ENCODE assay signal across 22 cellular contexts in genomic region chr17:82443465-82444283, GRCh38. TPM values are rescaled to one million over a fixed set of nuclear protein-coding genes. Genes with fewer than 3 reads are reported as not detected.
DNase-seq lines count a peak whose midpoint lies in the region; ATAC-seq, FAIRE-seq and TF ChIP-seq lines count a peak whose summit lies in the region.
"Had no signal": no experiment of that assay in that cellular context is flagged by ENCODE, and none has a peak within 500 bp of the region (broad histone marks: within the 10 kb centered on the region; RNA-seq: fewer than 3 reads in every experiment).

No MANE protein-coding gene starts in this region.

- ATAC-seq in Panc1 = peak; percentile 8; the same call in 1 of the 2 replicates
- ATAC-seq in pancreas = peak; percentile 62 to 78 (median 72)
- ATAC-seq in GM19324 (IDR thresholded peaks at IDR 0.05; ENCODE audit: low FRiP score, unreplicated experiment) = no peak
- ATAC-seq in HG03039 (IDR thresholded peaks at IDR 0.05; ENCODE audit: unreplicated experiment) = no peak
- ATAC-seq: natural killer cell treated with Interleukin-12 subunit alpha and Interleukin-12 subunit beta and Interleukin-15 and Interleukin-18, amount 100 ng/mL, for 72 hours; PC-3 had no signal

- DNase-seq in Panc1 (ENCODE audit: low read depth, low spot score) = no peak
- DNase-seq in H1 (ENCODE audit: low read depth in 1 of 2, low spot score in 2 of 2) = no peak
- DNase-seq in pancreas = peak in 5 of 6 donors; percentile 82 to 94 (median 88)
- no peak for DNase-seq in brain microvascular endothelial cell
- DNase-seq in DMS153 (lab: John Stamatoyannopoulos, UW) = no peak
- DNase-seq: activated CD4-positive, alpha-beta T cell treated with anti-CD3 and anti-CD28 coated beads, Interleukin-2, amount 10 ng/mL, durations not matched to agents 7 days and 5 days; activated CD8-positive, alpha-beta memory T cell treated with anti-CD3 and anti-CD28 coated beads, Interleukin-2, amount 50 U/mL, for 4 hours; activated effector memory CD4-positive, alpha-beta T cell treated with Interleukin-2 at 50 U/mL for 16 hours; DMS 273 treated with DMSO at 0.1 percent for 48 hours; GOT3; KG1; NCI-H187 treated with DMSO at 0.1 percent for 48 hours; NCI-H82; PC-3; SIG-M5; stimulated activated CD4-positive, alpha-beta T cell treated with anti-CD3 and anti-CD28 coated beads, Interleukin-4, amount 100 ng/mL, for 24 hours had no signal

- peaks cover 97% of the 10 kb centered on the region for H3K4me1 ChIP-seq in BLaER1
- H3K4me1 ChIP-seq in Panc1 (ENCODE audit: control insufficient read depth, insufficient read depth, low read length) = peaks cover 11% of the 10 kb centered on the region; the same call in 1 of the 2 replicates
- peaks cover 0 to 18% (median 8%) of the 10 kb centered on the region in 4 experiments; a peak in 6 of 7 replicates for H3K4me1 ChIP-seq in H1 (replicated peaks in 1 of 4; ENCODE audit: control insufficient read depth in 3 of 4, insufficient read depth in 4 of 4, low read length in 3 of 4)
- H3K4me1 ChIP-seq in pancreas = peaks cover 0 to 13% (median 4%) of the 10 kb centered on the region in 3 donors

- H3K4me3 ChIP-seq in BLaER1 = peak overlapping the region; percentile 60; the same call in 1 of the 2 replicates
- H3K4me3 ChIP-seq in Panc1 (ENCODE audit: low read depth in 2 of 2, low read length in 2 of 2) = no peak overlapping the region
- H3K4me3 ChIP-seq in H1 (ENCODE audit: extremely low read depth in 1 of 4, insufficient read depth in 2 of 4, low read depth in 3 of 4, low read length in 4 of 4) = no peak overlapping the region
- no peak overlapping the region for H3K4me3 ChIP-seq in pancreas
- H3K4me3 ChIP-seq in brain microvascular endothelial cell (ENCODE audit: low read depth, low read length) = no peak overlapping the region
- H3K4me3 ChIP-seq: skin epidermis had no signal

- peak in 1 of 2 experiments; percentile 32; a peak in 1 of 3 replicates for TF ChIP-seq POLR2A in H1 (IDR thresholded peaks at IDR 0.05; ENCODE audit: control extremely low read depth in 1 of 2, low read depth in 2 of 2, low read length in 2 of 2)

- H3K27ac ChIP-seq in BLaER1 (peak overlapping the region; percentile 86), Panc1 (ENCODE audit: low read length) (no peak overlapping the region), H1 (ENCODE audit: low read depth, low read length) (no peak overlapping the region), pancreas (no peak overlapping the region), brain microvascular endothelial cell (no peak overlapping the region)

- no peak overlapping the region for H4K91ac ChIP-seq in H1 (replicated peaks; ENCODE audit: insufficient read length, low read length)

- no peaks in the 10 kb centered on the region; a peak in 1 of 4 replicates for H3K79me2 ChIP-seq in H1 (ENCODE audit: control insufficient read depth in 1 of 2, insufficient read depth in 2 of 2, low read length in 2 of 2)

- no peaks in the 10 kb centered on the region; the same call in 1 of the 2 replicates for H3K79me1 ChIP-seq in H1 (ENCODE audit: low read depth, low read length)

- no peak overlapping the region for H2BK120ac ChIP-seq in H1 (replicated peaks; ENCODE audit: low read depth, low read length)

- peak overlapping the region; percentile 98 for H3K4me2 ChIP-seq in BLaER1
- no peak overlapping the region for H3K4me2 ChIP-seq in H1 (ENCODE audit: insufficient read depth in 1 of 2, low read depth in 2 of 2, low read length in 2 of 2)

- intact Hi-C loops in Panc1 (cut with micrococcal nuclease; ENCODE audit: unreplicated experiment) = no loop called here
- intact Hi-C loops in pancreas (cut with DNase I) = no loop called here

- 93% methylated on average over 31 of the region's 40 CpGs; no CpG with 5 or more reads in 1 of the 2 experiments for WGBS in H1 (ENCODE audit: extremely low coverage in 1 of 2, insufficient coverage in 1 of 2, insufficient read length in 1 of 2, insufficient replicate concordance in 2 of 2, low coverage in 1 of 2, low lambda C conversion rate in 2 of 2, missing lambda C conversion rate in 1 of 2), 2 experiments
- WGBS in pancreas, 2 donors = 46 to 60% methylated on average over 26 to 38 of the region's 40 CpGs

- H2BK20ac ChIP-seq in H1 (ENCODE audit: low read length) = no peak overlapping the region

- no peaks in the 10 kb centered on the region for H3K9me3 ChIP-seq in BLaER1
- H3K9me3 ChIP-seq in Panc1 (ENCODE audit: control insufficient read depth, insufficient read depth, low read depth, low read length) = no peaks in the 10 kb centered on the region
- no peaks in the 10 kb centered on the region for H3K9me3 ChIP-seq in H1 (ENCODE audit: insufficient read depth in 2 of 2, low read depth in 1 of 2, low read length in 1 of 2)
- no peaks in the 10 kb centered on the region for H3K9me3 ChIP-seq in pancreas
- H3K9me3 ChIP-seq: breast epithelium had no signal

- TF ChIP-seq CTCF in Panc1 (IDR thresholded peaks at IDR 0.05) = no peak
- TF ChIP-seq CTCF in H1 (IDR thresholded peaks at IDR 0.05; ENCODE audit: control extremely low read depth in 1 of 3, insufficient read depth in 1 of 3, low read depth in 1 of 3, low read length in 3 of 3) = no peak
- no peak for TF ChIP-seq CTCF in pancreas (IDR thresholded peaks at IDR 0.05)
- no peak for TF ChIP-seq CTCF in brain microvascular endothelial cell (IDR thresholded peaks at IDR 0.05; ENCODE audit: low read depth, low read length, missing control alignments)

- H4K20me1 ChIP-seq in BLaER1 (peaks cover 60% of the 10 kb centered on the region), H1 (replicated peaks in 1 of 2; ENCODE audit: control insufficient read depth in 1 of 2, insufficient read depth in 2 of 2, low read length in 2 of 2) (peaks cover 2 to 31% of the 10 kb centered on the region in 2 experiments)

- H3K18ac ChIP-seq in H1 (ENCODE audit: extremely low read depth, low read length) = no peak overlapping the region

- no peak overlapping the region for H2AFZ ChIP-seq in H1 (ENCODE audit: low read length)

- H3K36me3 ChIP-seq in BLaER1 (peaks cover 64% of the 10 kb centered on the region), Panc1 (ENCODE audit: control insufficient read depth, insufficient read depth, low read length) (no peaks in the 10 kb centered on the region), H1 (ENCODE audit: control insufficient read depth in 2 of 4, insufficient read depth in 4 of 4, low read length in 3 of 4) (peaks cover 4 to 17% (median 12%) of the 10 kb centered on the region in 4 experiments; a peak in 4 of 8 replicates), pancreas (peaks cover 0 to 3% (median 2%) of the 10 kb centered on the region in 3 donors), brain microvascular endothelial cell (replicated peaks) (peaks cover 8% of the 10 kb centered on the region)
- H3K36me3 ChIP-seq: breast epithelium had no signal

- in situ Hi-C loops in Panc1 (cut with HindIII; ENCODE audit: low pct_unique_long_range_greater_than_20kb, low sequenced_read_pairs) (no loop called here), brain microvascular endothelial cell (cut with HindIII; ENCODE audit: low pct_ligation_motif_present, low sequenced_read_pairs) (no loop called here)

- no peaks in the 10 kb centered on the region for H3K23me2 ChIP-seq in H1 (ENCODE audit: low read depth, low read length)

- no peak overlapping the region for H2BK12ac ChIP-seq in H1 (ENCODE audit: low read depth, low read length)

- no peak overlapping the region for H4K5ac ChIP-seq in H1 (ENCODE audit: insufficient read length, low read depth, low read length)

- TF ChIP-seq RAD21 in H1 (IDR thresholded peaks at IDR 0.05 in 1 of 2, conservative IDR thresholded peaks at IDR 0.05 in 1 of 2; ENCODE audit: low read depth in 2 of 2, low read length in 2 of 2) = no peak

- H3K56ac ChIP-seq in H1 (replicated peaks; ENCODE audit: insufficient read length, low read depth, low read length) = no peak overlapping the region

- H3K27me3 ChIP-seq in BLaER1 (no peaks in the 10 kb centered on the region), Panc1 (ENCODE audit: control insufficient read depth, insufficient read depth, low read length) (no peaks in the 10 kb centered on the region), H1 (replicated peaks in 1 of 4; ENCODE audit: control insufficient read depth in 3 of 4, extremely low read depth in 1 of 4, insufficient read depth in 3 of 4, low read length in 3 of 4) (no peaks in the 10 kb centered on the region), pancreas (no peaks in the 10 kb centered on the region), brain microvascular endothelial cell (replicated peaks) (no peaks in the 10 kb centered on the region)
- H3K27me3 ChIP-seq: breast epithelium had no signal

- H2BK15ac ChIP-seq in H1 (ENCODE audit: low read length) = no peak overlapping the region

- H3K14ac ChIP-seq in H1 (ENCODE audit: insufficient read length) = no peak overlapping the region

- POLR2A ChIA-PET in Panc1 (lab: Charles Lee) (interaction anchor here (0.5 kb wide), 1 partner anchor 93 kb away, joined by 4 read pairs; no protein-coding TSS in a partner anchor), H1 (lab: Charles Lee; ENCODE audit: partially characterized antibody) (interaction anchor here (0.9 to 3.9 kb wide), 4 partner anchors 10 to 25 kb away, joined by 3 to 19 read pairs (median 5); no protein-coding TSS in a partner anchor)

- CTCF ChIA-PET in Panc1 (lab: Charles Lee) = no interaction called here
- CTCF ChIA-PET in H1 (lab: Charles Lee; ENCODE audit: partially characterized antibody) = interaction anchor here (1.7 kb wide), 1 partner anchor 19 kb away, joined by 6 read pairs; no protein-coding TSS in a partner anchor

- no peak overlapping the region; the same call in 1 of the 2 replicates for H4K8ac ChIP-seq in H1 (ENCODE audit: extremely low read depth, insufficient read depth, low read length)

- H3K9ac ChIP-seq in BLaER1 (peak overlapping the region; percentile 74), H1 (replicated peaks in 1 of 4; ENCODE audit: extremely low read depth in 1 of 4, low read depth in 3 of 4, low read length in 3 of 4) (no peak overlapping the region)

- BruUV-seq in Panc1 (replicated peaks; lab: Mats Ljungman, UMichigan) = no TSS peak

- H2AK5ac ChIP-seq in H1 (ENCODE audit: low read depth, low read length) = no peak overlapping the region

- no peak overlapping the region for H2BK5ac ChIP-seq in H1 (ENCODE audit: low read depth, low read length)

- H3K4ac ChIP-seq in H1 (replicated peaks; ENCODE audit: insufficient read length, low read depth, low read length) = no peak overlapping the region

- no peak for TF ChIP-seq EP300 in H1 (IDR thresholded peaks at IDR 0.05; ENCODE audit: borderline replicate concordance in 1 of 2, low read depth in 2 of 2, low read length in 2 of 2)

- FAIRE-seq in H1 (lab: Jason Lieb, UNC) (no peak), pancreas (lab: Jason Lieb, UNC) (no peak)

- no peak overlapping the region for H3K23ac ChIP-seq in H1 (ENCODE audit: insufficient read length)

RNA-seq across cellular contexts. Expression of gene CYBC1, which starts 6.9 kb away (rescaled TPM):
- total RNA-seq in Panc1 (2021; ENCODE audit: unreplicated experiment) (174 TPM), pancreas (10 to 100 TPM; 29.3 to 66.9 (median 38.6) TPM)
- 161 TPM for polyA plus RNA-seq in Panc1 (2012; ENCODE audit: insufficient read length)
- total RNA-seq in H1 (2021; fragmentation: NEBNext Ultra II Directional; extraction: Animal tissue kit (Norgen Biotek cat#: 25700)) = 66.7 and 74.6 TPM in 2 replicates
- polyA plus RNA-seq in H1 (2011; rRNA removed) (81.4 and 116 TPM in 2 replicates), pancreas (10 to 100 TPM; 46.4 to 54.9 TPM)
- 91.4 TPM for polyA plus RNA-seq in H1 (2011; cell fraction: cytosol; rRNA removed)
- 123 TPM for polyA plus RNA-seq in H1 (2011; cell fraction: nucleus; rRNA removed)
- 45.3 to 72.9 TPM (median 65.7 TPM) in 4 replicates for polyA plus RNA-seq in H1 (2012, experiment 1 of 2)
- 103 TPM for polyA plus RNA-seq in H1 (2012, experiment 2 of 2)
- polyA plus RNA-seq in H1 (2013, experiment 1 of 2) = 51.4 TPM
- polyA plus RNA-seq in H1 (2013, experiment 2 of 2) = 50.6 TPM
- polyA minus RNA-seq in H1 (2011; rRNA and poly(A)+ RNA removed) = 48.1 and 52.9 TPM in 2 replicates
- 79.5 TPM for polyA minus RNA-seq in H1 (2011; cell fraction: cytosol; rRNA and poly(A)+ RNA removed)
- 81.6 TPM for polyA minus RNA-seq in H1 (2011; cell fraction: nucleus; rRNA and poly(A)+ RNA removed)

RNA-seq across cellular contexts. Expression of gene NARF, which starts 14.9 kb away (rescaled TPM):
- total RNA-seq in Panc1 (2021; ENCODE audit: unreplicated experiment) (60.9 TPM), pancreas (10 to 100 TPM; 21.3 to 42.8 (median 30.2) TPM)
- 89.6 TPM for polyA plus RNA-seq in Panc1 (2012; ENCODE audit: insufficient read length)
- 87.4 and 97.4 TPM in 2 replicates for total RNA-seq in H1 (2021; fragmentation: NEBNext Ultra II Directional; extraction: Animal tissue kit (Norgen Biotek cat#: 25700))
- polyA plus RNA-seq in H1 (2011; rRNA removed) (131 and 161 TPM in 2 replicates), pancreas (10 to 100 TPM; 57.8 to 96.9 TPM)
- 156 TPM for polyA plus RNA-seq in H1 (2011; cell fraction: cytosol; rRNA removed)
- polyA plus RNA-seq in H1 (2011; cell fraction: nucleus; rRNA removed) = 116 TPM
- 89.4 to 142 TPM (median 122 TPM) in 4 replicates for polyA plus RNA-seq in H1 (2012, experiment 1 of 2)
- 150 TPM for polyA plus RNA-seq in H1 (2012, experiment 2 of 2)
- polyA plus RNA-seq in H1 (2013, experiment 1 of 2) = 84.3 TPM
- polyA plus RNA-seq in H1 (2013, experiment 2 of 2) = 84.4 TPM
- polyA minus RNA-seq in H1 (2011; rRNA and poly(A)+ RNA removed) = 87.8 and 110 TPM in 2 replicates
- 48.8 TPM for polyA minus RNA-seq in H1 (2011; cell fraction: cytosol; rRNA and poly(A)+ RNA removed)
- 33.9 TPM for polyA minus RNA-seq in H1 (2011; cell fraction: nucleus; rRNA and poly(A)+ RNA removed)

RNA-seq across cellular contexts. Expression of gene OGFOD3, which starts 25.3 kb away (rescaled TPM):
- 53.9 TPM for total RNA-seq in Panc1 (2021; ENCODE audit: unreplicated experiment)
- polyA plus RNA-seq in Panc1 (2012; ENCODE audit: insufficient read length) = 76.1 TPM
- 21.8 and 24.4 TPM in 2 replicates for total RNA-seq in H1 (2021; fragmentation: NEBNext Ultra II Directional; extraction: Animal tissue kit (Norgen Biotek cat#: 25700))
- polyA plus RNA-seq in H1 (2011; rRNA removed) = 21.1 and 27.9 TPM in 2 replicates
- 20.9 TPM for polyA plus RNA-seq in H1 (2011; cell fraction: cytosol; rRNA removed)
- polyA plus RNA-seq in H1 (2011; cell fraction: nucleus; rRNA removed) = 27.5 TPM
- polyA plus RNA-seq in H1 (2012, experiment 1 of 2) = 14.6 to 23.4 TPM (median 20.6 TPM) in 4 replicates
- 14.7 TPM for polyA plus RNA-seq in H1 (2012, experiment 2 of 2)
- polyA plus RNA-seq in H1 (2013, experiment 1 of 2) = 13.6 TPM
- polyA plus RNA-seq in H1 (2013, experiment 2 of 2) = 14.7 TPM
- 18.7 and 20.0 TPM in 2 replicates for polyA minus RNA-seq in H1 (2011; rRNA and poly(A)+ RNA removed)
- 11.6 TPM for polyA minus RNA-seq in H1 (2011; cell fraction: cytosol; rRNA and poly(A)+ RNA removed)
- polyA minus RNA-seq in H1 (2011; cell fraction: nucleus; rRNA and poly(A)+ RNA removed) = 14.3 TPM
- 10 to 100 TPM; 17.8 to 24.4 (median 19.9) TPM for total RNA-seq in pancreas
- 10 to 100 TPM; 18.2 to 28.0 TPM for polyA plus RNA-seq in pancreas

RNA-seq across cellular contexts. Expression of gene HEXD, which starts 25.5 kb away (rescaled TPM):
- total RNA-seq in Panc1 (2021; ENCODE audit: unreplicated experiment) = 25.6 TPM
- 34.0 TPM for polyA plus RNA-seq in Panc1 (2012; ENCODE audit: insufficient read length)
- total RNA-seq in H1 (2021; fragmentation: NEBNext Ultra II Directional; extraction: Animal tissue kit (Norgen Biotek cat#: 25700)) = 20.6 and 24.2 TPM in 2 replicates
- polyA plus RNA-seq in H1 (2011; rRNA removed) = 21.8 and 33.7 TPM in 2 replicates
- 41.2 TPM for polyA plus RNA-seq in H1 (2011; cell fraction: cytosol; rRNA removed)
- 187 TPM for polyA plus RNA-seq in H1 (2011; cell fraction: nucleus; rRNA removed)
- 15.9 to 26.9 TPM (median 22.1 TPM) in 4 replicates for polyA plus RNA-seq in H1 (2012, experiment 1 of 2)
- polyA plus RNA-seq in H1 (2012, experiment 2 of 2) = 13.8 TPM
- 16.1 TPM for polyA plus RNA-seq in H1 (2013, experiment 1 of 2)
- polyA plus RNA-seq in H1 (2013, experiment 2 of 2) = 12.2 TPM
- 13.2 and 13.6 TPM in 2 replicates for polyA minus RNA-seq in H1 (2011; rRNA and poly(A)+ RNA removed)
- polyA minus RNA-seq in H1 (2011; cell fraction: cytosol; rRNA and poly(A)+ RNA removed) = 12.3 TPM
- 28.0 TPM for polyA minus RNA-seq in H1 (2011; cell fraction: nucleus; rRNA and poly(A)+ RNA removed)
- total RNA-seq in pancreas = 10 to 100 TPM; 25.9 to 57.3 (median 38.1) TPM
- polyA plus RNA-seq in pancreas = 100 to 1,000 TPM; 175 to 275 TPM

Comparison
In these comparisons a context has a peak if more than half of its experiments do, and no peak if none do; other contexts are left out.
1. ATAC-seq: peak in Panc1 (single experiment) and pancreas (4 of 4); none in GM19324 (single experiment) and HG03039 (single experiment).
2. DNase-seq: peak in pancreas (5 of 6); none in Panc1 (single experiment), H1 (0 of 2), brain microvascular endothelial cell (single experiment) and DMS153 (single experiment).